In the genomic region with DNA sequence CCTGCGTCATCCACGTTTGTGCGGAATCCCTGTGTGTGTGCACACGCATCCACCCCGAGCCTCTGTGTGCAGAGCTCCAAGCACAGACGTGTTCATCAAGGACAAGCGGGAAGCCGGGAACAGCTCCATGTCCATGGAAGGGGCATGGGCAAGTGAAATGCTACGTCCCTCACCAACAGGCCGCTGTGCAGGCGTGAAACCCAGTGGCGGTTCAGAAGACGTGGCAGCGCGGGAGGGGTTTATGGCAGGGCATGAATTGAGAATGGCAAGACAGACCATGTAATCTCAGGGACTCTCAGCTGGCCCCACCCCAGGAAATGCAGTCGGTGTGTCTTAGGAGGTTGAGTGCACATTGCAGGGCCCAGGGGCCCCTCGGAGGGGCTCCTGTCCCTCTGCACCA, we compare ENCODE assay signal across 1 cellular context.
A peak's percentile ranks its signal among the peaks of the same experiment; 100 is the strongest.
TF ChIP-seq lines count a peak whose summit lies in the region.

No MANE protein-coding gene starts in this region.

TF ChIP-seq in HepG2, 621 proteins besides CTCF, POLR2A, EP300 and RAD21:
- TF ChIP-seq AGO2 (optimal IDR thresholded peaks at IDR 0.05; ENCODE audit: low read depth, low read length) (peak; percentile 37), KDM5B (CRISPR knock-in tag; IDR thresholded peaks at IDR 0.05; ENCODE audit: borderline replicate concordance) (0 out of 2 replicates have a peak, but pooled peaks have one; percentile 40), ZNF17 (CRISPR knock-in tag; IDR thresholded peaks at IDR 0.05) (no peak), KAT7 (CRISPR knock-in tag; IDR thresholded peaks at IDR 0.05; ENCODE audit: borderline replicate concordance) (no peak)
TF ChIP-seq in HepG2: peak in this region for 2.
